ENCODE assay signal across 1 cellular context in the genomic region with DNA sequence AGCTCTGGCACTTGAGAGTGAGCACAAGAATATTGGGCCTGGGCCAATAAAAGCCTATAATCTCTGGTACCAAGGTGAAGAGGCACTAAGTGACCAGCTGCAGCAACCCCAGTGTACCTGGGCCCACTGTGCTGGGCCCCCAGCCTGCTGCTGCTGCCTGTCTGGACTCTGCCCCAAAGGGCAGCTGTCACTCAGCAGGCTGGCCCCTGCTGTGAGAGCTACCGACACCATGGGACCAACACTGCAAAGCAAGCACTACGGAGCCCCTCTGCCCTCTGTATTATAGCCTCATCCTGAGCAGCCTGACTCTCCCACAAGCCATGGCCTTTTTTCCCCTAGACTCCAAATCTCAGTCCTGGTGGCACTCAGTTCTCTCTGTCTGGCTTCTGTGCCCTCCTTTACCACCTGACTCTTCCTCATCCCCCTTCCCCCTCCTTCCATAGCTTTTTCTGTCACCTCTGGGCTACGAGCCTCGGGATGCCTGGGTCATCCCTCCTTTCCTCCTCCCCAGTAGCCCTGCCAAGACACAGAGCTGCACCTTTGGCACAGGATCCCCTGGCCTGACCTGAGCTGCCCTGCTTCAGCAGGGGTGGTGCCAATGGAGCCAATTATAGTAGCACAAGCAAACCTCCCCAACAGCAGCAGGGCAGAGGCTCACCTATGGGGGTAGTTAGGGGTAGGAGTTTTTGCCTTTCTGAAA.
TF ChIP-seq lines count a peak whose summit lies in the region.

No MANE protein-coding gene starts in this region.

TF ChIP-seq in GM23338, 12 proteins besides CTCF, POLR2A, EP300 and RAD21:
- no peak for TF ChIP-seq JUNB (IDR thresholded peaks at IDR 0.05; ENCODE audit: unreplicated experiment)
- TF ChIP-seq, protein P1, sequence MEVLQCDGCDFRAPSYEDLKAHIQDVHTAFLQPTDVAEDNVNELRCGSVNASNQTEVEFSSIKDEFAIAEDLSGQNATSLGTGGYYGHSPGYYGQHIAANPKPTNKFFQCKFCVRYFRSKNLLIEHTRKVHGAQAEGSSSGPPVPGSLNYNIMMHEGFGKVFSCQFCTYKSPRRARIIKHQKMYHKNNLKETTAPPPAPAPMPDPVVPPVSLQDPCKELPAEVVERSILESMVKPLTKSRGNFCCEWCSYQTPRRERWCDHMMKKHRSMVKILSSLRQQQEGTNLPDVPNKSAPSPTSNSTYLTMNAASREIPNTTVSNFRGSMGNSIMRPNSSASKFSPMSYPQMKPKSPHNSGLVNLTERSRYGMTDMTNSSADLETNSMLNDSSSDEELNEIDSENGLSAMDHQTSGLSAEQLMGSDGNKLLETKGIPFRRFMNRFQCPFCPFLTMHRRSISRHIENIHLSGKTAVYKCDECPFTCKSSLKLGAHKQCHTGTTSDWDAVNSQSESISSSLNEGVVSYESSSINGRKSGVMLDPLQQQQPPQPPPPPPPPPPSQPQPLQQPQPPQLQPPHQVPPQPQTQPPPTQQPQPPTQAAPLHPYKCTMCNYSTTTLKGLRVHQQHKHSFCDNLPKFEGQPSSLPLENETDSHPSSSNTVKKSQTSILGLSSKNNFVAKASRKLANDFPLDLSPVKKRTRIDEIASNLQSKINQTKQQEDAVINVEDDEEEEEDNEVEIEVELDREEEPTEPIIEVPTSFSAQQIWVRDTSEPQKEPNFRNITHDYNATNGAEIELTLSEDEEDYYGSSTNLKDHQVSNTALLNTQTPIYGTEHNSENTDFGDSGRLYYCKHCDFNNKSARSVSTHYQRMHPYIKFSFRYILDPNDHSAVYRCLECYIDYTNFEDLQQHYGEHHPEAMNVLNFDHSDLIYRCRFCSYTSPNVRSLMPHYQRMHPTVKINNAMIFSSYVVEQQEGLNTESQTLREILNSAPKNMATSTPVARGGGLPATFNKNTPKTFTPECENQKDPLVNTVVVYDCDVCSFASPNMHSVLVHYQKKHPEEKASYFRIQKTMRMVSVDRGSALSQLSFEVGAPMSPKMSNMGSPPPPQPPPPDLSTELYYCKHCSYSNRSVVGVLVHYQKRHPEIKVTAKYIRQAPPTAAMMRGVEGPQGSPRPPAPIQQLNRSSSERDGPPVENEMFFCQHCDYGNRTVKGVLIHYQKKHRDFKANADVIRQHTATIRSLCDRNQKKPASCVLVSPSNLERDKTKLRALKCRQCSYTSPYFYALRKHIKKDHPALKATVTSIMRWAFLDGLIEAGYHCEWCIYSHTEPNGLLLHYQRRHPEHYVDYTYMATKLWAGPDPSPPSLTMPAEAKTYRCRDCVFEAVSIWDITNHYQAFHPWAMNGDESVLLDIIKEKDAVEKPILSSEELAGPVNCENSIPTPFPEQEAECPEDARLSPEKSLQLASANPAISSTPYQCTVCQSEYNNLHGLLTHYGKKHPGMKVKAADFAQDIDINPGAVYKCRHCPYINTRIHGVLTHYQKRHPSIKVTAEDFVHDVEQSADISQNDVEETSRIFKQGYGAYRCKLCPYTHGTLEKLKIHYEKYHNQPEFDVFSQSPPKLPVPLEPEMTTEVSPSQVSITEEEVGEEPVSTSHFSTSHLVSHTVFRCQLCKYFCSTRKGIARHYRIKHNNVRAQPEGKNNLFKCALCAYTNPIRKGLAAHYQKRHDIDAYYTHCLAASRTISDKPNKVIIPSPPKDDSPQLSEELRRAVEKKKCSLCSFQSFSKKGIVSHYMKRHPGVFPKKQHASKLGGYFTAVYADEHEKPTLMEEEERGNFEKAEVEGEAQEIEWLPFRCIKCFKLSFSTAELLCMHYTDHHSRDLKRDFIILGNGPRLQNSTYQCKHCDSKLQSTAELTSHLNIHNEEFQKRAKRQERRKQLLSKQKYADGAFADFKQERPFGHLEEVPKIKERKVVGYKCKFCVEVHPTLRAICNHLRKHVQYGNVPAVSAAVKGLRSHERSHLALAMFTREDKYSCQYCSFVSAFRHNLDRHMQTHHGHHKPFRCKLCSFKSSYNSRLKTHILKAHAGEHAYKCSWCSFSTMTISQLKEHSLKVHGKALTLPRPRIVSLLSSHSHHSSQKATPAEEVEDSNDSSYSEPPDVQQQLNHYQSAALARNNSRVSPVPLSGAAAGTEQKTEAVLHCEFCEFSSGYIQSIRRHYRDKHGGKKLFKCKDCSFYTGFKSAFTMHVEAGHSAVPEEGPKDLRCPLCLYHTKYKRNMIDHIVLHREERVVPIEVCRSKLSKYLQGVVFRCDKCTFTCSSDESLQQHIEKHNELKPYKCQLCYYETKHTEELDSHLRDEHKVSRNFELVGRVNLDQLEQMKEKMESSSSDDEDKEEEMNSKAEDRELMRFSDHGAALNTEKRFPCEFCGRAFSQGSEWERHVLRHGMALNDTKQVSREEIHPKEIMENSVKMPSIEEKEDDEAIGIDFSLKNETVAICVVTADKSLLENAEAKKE (CRISPR knock-in tag; IDR thresholded peaks at IDR 0.05): no peak
